26 cellular contexts compared by ENCODE assay signal in the genomic region with DNA sequence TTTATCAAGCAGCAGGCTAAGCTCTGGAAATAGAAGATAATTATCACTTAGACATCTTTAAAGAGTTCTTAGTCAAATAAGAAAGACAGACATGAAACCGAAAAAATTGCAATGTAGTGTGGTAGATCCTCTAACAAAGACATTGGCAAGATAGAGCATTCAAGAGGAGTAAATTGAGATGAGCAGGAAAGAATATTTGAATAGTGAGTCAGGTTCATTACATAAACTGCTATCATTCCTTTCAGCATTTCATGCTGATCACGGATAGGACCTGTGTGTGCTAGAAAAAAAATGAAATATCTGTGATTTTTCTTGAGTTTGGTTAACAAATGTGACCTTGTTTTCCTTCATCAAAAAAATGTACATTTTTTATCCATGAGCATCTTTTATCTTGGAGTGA.
DNase-seq lines count a peak whose midpoint lies in the region; ATAC-seq and TF ChIP-seq lines count a peak whose summit lies in the region.
"Had no signal": no experiment of that assay in that cellular context is flagged by ENCODE, and none has a peak within 500 bp of the region (broad histone marks: within the 10 kb centered on the region; RNA-seq: fewer than 3 reads in every experiment).

No MANE protein-coding gene starts in this region.

- no peaks in the 10 kb centered on the region for H3K4me1 ChIP-seq in SJCRH30
- H3K4me1 ChIP-seq: BLaER1, left ventricle myocardium inferior, suprapubic skin had no signal

- no peaks in the 10 kb centered on the region for H3K27me3 ChIP-seq in SJCRH30
- H3K27me3 ChIP-seq: BLaER1, neutrophil, sigmoid colon, suprapubic skin had no signal

- no peak for ATAC-seq in HG02973 (IDR thresholded peaks at IDR 0.05; ENCODE audit: unreplicated experiment)
- ATAC-seq: activated CD8-positive, alpha-beta T cell treated with anti-CD3 and anti-CD28 coated beads for 36 hours; activated naive CD4-positive, alpha-beta T cell treated with anti-CD3 and anti-CD28 coated beads, Interleukin-2, amount 50 U/mL, for 72 hours; GM12878; T-helper 17 cell had no signal

- no peaks in the 10 kb centered on the region for H3K9me3 ChIP-seq in SJCRH30 (replicated peaks)
- H3K9me3 ChIP-seq: BLaER1, left ventricle myocardium inferior, neutrophil, sigmoid colon, suprapubic skin had no signal

- no peak for TF ChIP-seq CTCF in epithelial cell of esophagus (IDR thresholded peaks at IDR 0.05; ENCODE audit: insufficient read depth, low read depth, low read length, missing control alignments)

- DNase-seq in DMS53 (lab: John Stamatoyannopoulos, UW): peak; percentile 6
- no peak for DNase-seq in DMS53 treated with DMSO at 0.1 percent for 48 hours (lab: John Stamatoyannopoulos, UW; ENCODE audit: unreplicated experiment)
- peak; percentile 1 for DNase-seq in NCI-H460 (ENCODE audit: extremely low read depth, low read depth)
- peak; percentile 14 for DNase-seq in epithelial cell of esophagus (ENCODE audit: low read depth)
- no peak for DNase-seq in SJCRH30
- no peak for DNase-seq in NCI-H69 (lab: John Stamatoyannopoulos, UW)
- DNase-seq in NCI-H187 (lab: John Stamatoyannopoulos, UW): no peak
- DNase-seq: activated CD4-positive, alpha-beta T cell treated with anti-CD3 and anti-CD28 coated beads for 1 hour; activated CD8-positive, alpha-beta T cell treated with anti-CD3 and anti-CD28 coated beads for 36 hours; dermis blood vessel endothelial cell; DMS79; left ventricle myocardium inferior; naive B cell; NCI-H1092 treated with DMSO at 0.1 percent for 48 hours; NCI-H187 treated with DMSO at 0.1 percent for 48 hours; sigmoid colon; stimulated activated naive CD4-positive, alpha-beta T cell; T-helper 17 cell had no signal

- H3K4me3 ChIP-seq in epithelial cell of esophagus (ENCODE audit: low read length) (no peak overlapping the region), SJCRH30 (no peak overlapping the region)
- H3K4me3 ChIP-seq: BLaER1, GM12878, left ventricle myocardium inferior, sigmoid colon, SK-N-MC, suprapubic skin had no signal

- no peaks in the 10 kb centered on the region for H3K36me3 ChIP-seq in SJCRH30
- H3K36me3 ChIP-seq: BLaER1, left ventricle myocardium inferior, neutrophil, sigmoid colon, suprapubic skin had no signal

- no peak overlapping the region for H3K27ac ChIP-seq in SJCRH30
- H3K27ac ChIP-seq: 22Rv1, BLaER1, left ventricle myocardium inferior, neutrophil, sigmoid colon, suprapubic skin had no signal

Comparison
In these comparisons a context has a peak if more than half of its experiments do, and no peak if none do; other contexts are left out.
1. DNase-seq: peak in DMS53 (single experiment), NCI-H460 (single experiment) and epithelial cell of esophagus (single experiment); none in DMS53 treated with DMSO at 0.1 percent for 48 hours (single experiment), SJCRH30 (0 of 2), NCI-H69 (single experiment) and NCI-H187 (0 of 2).